Comparison of ENCODE assay signal across 16 cellular contexts in the genomic region with DNA sequence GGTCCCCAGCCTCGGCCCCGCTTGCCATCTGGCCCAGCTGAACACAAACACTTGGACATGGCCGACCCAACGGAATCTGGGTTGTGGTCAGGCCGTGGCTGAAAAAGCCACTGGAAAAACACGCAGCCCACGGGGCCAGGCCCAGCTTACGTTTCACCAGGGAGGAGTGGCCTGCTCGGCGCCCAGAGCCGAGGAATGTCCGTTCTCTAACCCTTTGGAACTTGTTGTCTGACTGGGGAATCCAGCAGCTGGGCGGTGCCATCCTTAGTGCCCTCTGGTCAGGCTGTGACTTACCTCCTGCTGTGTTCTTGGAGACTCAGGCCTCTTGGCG. TPM values are rescaled to one million over a fixed set of nuclear protein-coding genes. Genes with fewer than 3 reads are reported as not detected.
"Had no signal": no experiment of that assay in that cellular context is flagged by ENCODE, and none has a peak within 500 bp of the region (broad histone marks: within the 10 kb centered on the region; RNA-seq: fewer than 3 reads in every experiment).

No MANE protein-coding gene starts in this region.

- H3K9me3 Mint-ChIP-seq: activated CD4-positive, alpha-beta memory T cell treated with anti-CD3 and anti-CD28 coated beads, Interleukin-2, amount 10 ng/mL, durations not matched to agents 7 days and 5 days; activated naive CD4-positive, alpha-beta T cell treated with anti-CD3 and anti-CD28 coated beads for 36 hours; memory B cell; nephron; T-cell had no signal

- H3K4me1 Mint-ChIP-seq: memory B cell had no signal

- H3K27ac Mint-ChIP-seq: activated CD4-positive, alpha-beta memory T cell treated with anti-CD3 and anti-CD28 coated beads, Interleukin-2, amount 10 ng/mL, durations not matched to agents 7 days and 5 days; activated naive CD4-positive, alpha-beta T cell treated with anti-CD3 and anti-CD28 coated beads for 36 hours; memory B cell; T-cell had no signal

- H3K4me1 ChIP-seq: adrenal gland, pancreas, thyroid gland, uterus had no signal

- H3K36me3 Mint-ChIP-seq: memory B cell, T-cell had no signal

- H3K27me3 ChIP-seq: adrenal gland, pancreas, thyroid gland had no signal

- H3K4me3 ChIP-seq: adrenal gland, dorsolateral prefrontal cortex, esophagus squamous epithelium, left ventricle myocardium inferior, pancreas, thyroid gland, uterus had no signal

- H3K27ac ChIP-seq: adrenal gland, dorsolateral prefrontal cortex, esophagus squamous epithelium, left ventricle myocardium inferior, pancreas, thyroid gland, uterus had no signal

- H3K4me3 Mint-ChIP-seq: activated CD4-positive, alpha-beta memory T cell treated with anti-CD3 and anti-CD28 coated beads, Interleukin-2, amount 10 ng/mL, durations not matched to agents 7 days and 5 days; activated naive CD4-positive, alpha-beta T cell treated with anti-CD3 and anti-CD28 coated beads for 36 hours; memory B cell; nephron; T-cell had no signal

- H3K36me3 ChIP-seq: adrenal gland, esophagus squamous epithelium, left ventricle myocardium inferior, pancreas, thyroid gland, uterus had no signal

- H3K9me3 ChIP-seq: adrenal gland, esophagus squamous epithelium, pancreas, thyroid gland, uterus had no signal

- DNase-seq: activated CD4-positive, alpha-beta memory T cell treated with anti-CD3 and anti-CD28 coated beads, Interleukin-2, amount 10 ng/mL, durations not matched to agents 7 days and 5 days; activated CD8-positive, alpha-beta memory T cell treated with anti-CD3 and anti-CD28 coated beads, Interleukin-2, amount 50 U/mL, for 48 hours; activated naive CD4-positive, alpha-beta T cell treated with anti-CD3 and anti-CD28 coated beads for 36 hours; adrenal gland; dorsolateral prefrontal cortex; esophagus squamous epithelium; foreskin melanocyte; left ventricle myocardium inferior; pancreas; T-cell; T1000; thyroid gland; uterus had no signal

- H3K27me3 Mint-ChIP-seq: T-cell had no signal

RNA-seq across cellular contexts. Expression of a gene that starts 13.8 kb away (rescaled TPM):
- polyA plus RNA-seq: pancreas had no signal

RNA-seq across cellular contexts. Expression of a gene that starts 36.5 kb away (rescaled TPM):
- total RNA-seq: skeletal muscle tissue had no signal
